5 cellular contexts compared by ENCODE assay signal in genomic region chr1:146948127-146948526, GRCh38. TPM values are rescaled to one million over a fixed set of nuclear protein-coding genes. Genes with fewer than 3 reads are reported as not detected.
DNase-seq lines count a peak whose midpoint lies in the region; ATAC-seq, FAIRE-seq and TF ChIP-seq lines count a peak whose summit lies in the region.
"Not testable (repeated sequence)": the region's sequence is repeated elsewhere in the genome, so short reads cannot be mapped to it uniquely, and the experiment has no call there.

No MANE protein-coding gene starts in this region.

- H3K9ac ChIP-seq in HUES48 (ENCODE audit: low read depth, low read length); K562 (ENCODE audit: insufficient read depth in 1 of 2, low read depth in 2 of 2, low read length in 2 of 2); mesendoderm (ENCODE audit: low read length): not testable (repeated sequence)

- peak; percentile 53 for DNase-seq in WERI-Rb-1
- DNase-seq in K562 (ENCODE audit: extremely low read depth in 1 of 4, low spot score in 3 of 4); hepatocyte (ENCODE audit: low spot score); mesendoderm: not testable (repeated sequence)

- H3K27ac ChIP-seq in HUES48 (ENCODE audit: low read depth, low read length) = peak overlapping the region; percentile 59
- H3K27ac ChIP-seq in WERI-Rb-1 = peak overlapping the region; percentile 52
- H3K27ac ChIP-seq in K562 (ENCODE audit: extremely low read depth, low read depth, low read length) = not testable (repeated sequence)
- peak overlapping the region; percentile 75 for H3K27ac ChIP-seq in hepatocyte
- H3K27ac ChIP-seq in mesendoderm (ENCODE audit: low read depth, low read length) = peak overlapping the region; percentile 57

- not testable (repeated sequence) for H3K4me2 ChIP-seq in K562 (ENCODE audit: insufficient read depth, low read length); hepatocyte; mesendoderm (ENCODE audit: low read length)

- H2BK15ac ChIP-seq in mesendoderm (replicated peaks; ENCODE audit: low read depth) = not testable (repeated sequence)

- not testable (repeated sequence) for H4K8ac ChIP-seq in mesendoderm (ENCODE audit: low read depth, low read length)

- not testable (repeated sequence) for H2BK120ac ChIP-seq in mesendoderm (ENCODE audit: low read depth, low read length)

- H4K5ac ChIP-seq in mesendoderm (ENCODE audit: low read length) = not testable (repeated sequence)

- TF ChIP-seq CTCF in WERI-Rb-1 (IDR thresholded peaks at IDR 0.05; ENCODE audit: low read depth, low read length); K562 (IDR thresholded peaks at IDR 0.05 in 2 of 3, conservative IDR thresholded peaks at IDR 0.05 in 1 of 3; ENCODE audit: insufficient read depth in 2 of 3, low read depth in 1 of 3, low read length in 3 of 3); hepatocyte (IDR thresholded peaks at IDR 0.05; ENCODE audit: poor library complexity): not testable (repeated sequence)

- in situ Hi-C loops in K562 (cut with MboI) = not testable (repeated sequence)

- H3K9me2 ChIP-seq in hepatocyte (replicated peaks; ENCODE audit: insufficient read depth) = not testable (repeated sequence)

- H3K27me3 ChIP-seq in HUES48 (ENCODE audit: control insufficient read depth, insufficient read depth, low read length); WERI-Rb-1 (ENCODE audit: insufficient read depth, low read depth, severe bottlenecking); K562 (ENCODE audit: control insufficient read depth in 2 of 2, insufficient read depth in 2 of 2, low read length in 2 of 2); hepatocyte; mesendoderm (ENCODE audit: insufficient read depth, low read length, poor library complexity): not testable (repeated sequence)

- ATAC-seq in K562 = not testable (repeated sequence)

- BruUV-seq in K562 (replicated peaks; lab: Mats Ljungman, UMichigan) = not testable (repeated sequence)

- CTCF ChIA-PET in K562 (lab: Yijun Ruan, JAX; ENCODE audit: low intra/inter-chr PET ratio) = not testable (repeated sequence)

- not testable (repeated sequence) for H2AK5ac ChIP-seq in mesendoderm (ENCODE audit: low read length)

- FAIRE-seq in K562 (lab: Jason Lieb, UNC) = not testable (repeated sequence)

- not testable (repeated sequence) for H4K20me1 ChIP-seq in K562 (replicated peaks; ENCODE audit: control insufficient read depth, insufficient read depth, low read length); hepatocyte (ENCODE audit: insufficient read depth, poor library complexity, severe bottlenecking)

- H3K79me1 ChIP-seq in mesendoderm (ENCODE audit: low read length) = not testable (repeated sequence)

- H3K79me2 ChIP-seq in K562 (ENCODE audit: control insufficient read depth, insufficient read depth, low read length); hepatocyte; mesendoderm (ENCODE audit: control insufficient read depth, insufficient read depth, low read length): not testable (repeated sequence)

- H3K56ac ChIP-seq in mesendoderm (ENCODE audit: low read length) = not testable (repeated sequence)

- not testable (repeated sequence) for H3K9me1 ChIP-seq in K562 (ENCODE audit: control insufficient read depth, insufficient read depth, low read length)

- not testable (repeated sequence) for TF ChIP-seq RAD21 in K562 (CRISPR knock-in tag; conservative IDR thresholded peaks at IDR 0.05 in 1 of 2, IDR thresholded peaks at IDR 0.05 in 1 of 2)

- not testable (repeated sequence) for H3K4me3 ChIP-seq in HUES48 (ENCODE audit: low read depth, low read length); WERI-Rb-1 (ENCODE audit: low read depth, low read length); K562; hepatocyte; mesendoderm (ENCODE audit: low read length)

- not testable (repeated sequence) for H3K18ac ChIP-seq in mesendoderm (ENCODE audit: low read length)

- not testable (repeated sequence) for H2BK5ac ChIP-seq in mesendoderm (ENCODE audit: low read length)

- H3K4me1 ChIP-seq in HUES48 (ENCODE audit: control insufficient read depth, insufficient read depth, low read length); K562 (replicated peaks in 1 of 2; ENCODE audit: control insufficient read depth in 2 of 2, insufficient read depth in 2 of 2, low read length in 2 of 2); hepatocyte (ENCODE audit: insufficient read depth); mesendoderm (ENCODE audit: control insufficient read depth, low read depth, low read length): not testable (repeated sequence)

- H3K23ac ChIP-seq in mesendoderm (ENCODE audit: low read length) = not testable (repeated sequence)

- TF ChIP-seq POLR2A in K562 (conservative IDR thresholded peaks at IDR 0.05) = not testable (repeated sequence)

- H3K9me3 ChIP-seq in HUES48 (ENCODE audit: control insufficient read depth, insufficient read depth, low read length); WERI-Rb-1 (ENCODE audit: severe bottlenecking); K562 (replicated peaks; ENCODE audit: control insufficient read depth, insufficient read depth, low read depth, low read length); hepatocyte (ENCODE audit: low read depth): not testable (repeated sequence)

- not testable (repeated sequence) for H2AFZ ChIP-seq in K562 (ENCODE audit: low read depth, low read length); hepatocyte

- not testable (repeated sequence) for H3K36me3 ChIP-seq in HUES48 (ENCODE audit: control insufficient read depth, insufficient read depth, low read length); K562 (ENCODE audit: control insufficient read depth, insufficient read depth, low read length); hepatocyte (replicated peaks; ENCODE audit: insufficient read depth, low read depth); mesendoderm (ENCODE audit: control insufficient read depth, insufficient read depth, low read length)
- H3K36me3 ChIP-seq in WERI-Rb-1 = peaks cover 17% of the 10 kb centered on the region

- intact Hi-C loops in K562 (cut with micrococcal nuclease) = not testable (repeated sequence)

- TF ChIP-seq EP300 in K562 (IDR thresholded peaks at IDR 0.05; ENCODE audit: low read length) = not testable (repeated sequence)

- POLR2A ChIA-PET in K562 (lab: Yijun Ruan, JAX) = not testable (repeated sequence)

- not testable (repeated sequence) for H3K4ac ChIP-seq in mesendoderm (ENCODE audit: low read depth, low read length)

- 50% methylated on average over 1 of the region's 4 CpGs for WGBS in K562 (ENCODE audit: insufficient coverage, low coverage, missing lambda C conversion rate)
- 74% methylated on average over 3 of the region's 4 CpGs for WGBS in hepatocyte (ENCODE audit: low lambda C conversion rate, missing lambda C conversion rate)
- no CpG with 5 or more reads among the region's 4 CpGs for WGBS in mesendoderm (ENCODE audit: extremely low coverage, insufficient coverage, low lambda C conversion rate)

TF ChIP-seq in K562, 482 proteins besides CTCF, POLR2A, EP300 and RAD21 (continues in another document):
- TF ChIP-seq DMBX1 (CRISPR knock-in tag; IDR thresholded peaks at IDR 0.05; ENCODE audit: borderline replicate concordance) (peak; percentile 84; the same call in 1 of the 2 replicates), NR2C1 (tag; IDR thresholded peaks at IDR 0.05) (0 out of 2 replicates have a peak, but pooled peaks have one; percentile 30), DDX20 (tag; IDR thresholded peaks at IDR 0.05; ENCODE audit: low read depth) (peak; percentile 61; the same call in 1 of the 2 replicates)
- not testable (repeated sequence) for TF ChIP-seq NR2C1 (IDR thresholded peaks at IDR 0.05)

RNA-seq across cellular contexts. Expression of gene NBPF12, which starts 10.0 kb away (rescaled TPM):
- 33.2 and 60.2 TPM in 2 replicates for total RNA-seq in K562 (2011; cell fraction: chromatin; rRNA removed; ENCODE audit: low replicate concordance)
- total RNA-seq in K562 (2011; cell fraction: nucleolus; rRNA removed) = 13.7 and 16.4 TPM in 2 replicates
- 24.0 and 29.4 TPM in 2 replicates for total RNA-seq in K562 (2011; cell fraction: nucleoplasm; rRNA removed)
- total RNA-seq in K562 (2014; rRNA removed) (5.1 and 7.2 TPM in 2 replicates), K562 (2014; rRNA removed; fragmentation: Illumina TruSeq; extraction: Trizol) (8.2 and 9.2 TPM in 2 replicates), K562 (2015; rRNA removed; fragmentation: Illumina TruSeq; extraction: Trizol) (9.0 and 9.1 TPM in 2 replicates), K562 (2021) (5.5 and 6.7 TPM in 2 replicates), hepatocyte (8.0 and 10.3 TPM in 2 replicates)
- polyA plus RNA-seq in K562 (2011; rRNA removed) (12.1 and 14.5 TPM in 2 replicates), K562 (2014; fragmentation: Illumina TruSeq; extraction: Trizol) (10.7 and 10.9 TPM in 2 replicates), K562 (2014; fragmentation: Nextera tagmentation; extraction: Ambion mirVana) (1 to 10 TPM; 2.4 to 3.0 TPM), K562 (2014; rRNA removed) (7.7 and 9.5 TPM in 2 replicates), hepatocyte (5.5 and 5.6 TPM in 2 replicates)
- polyA plus RNA-seq in K562 (2011; cell fraction: cytosol; rRNA removed) = 3.8 and 5.0 TPM in 2 replicates
- polyA plus RNA-seq in K562 (2011; cell fraction: nucleus; rRNA removed) = 45.2 and 49.7 TPM in 2 replicates
- 7.6 and 9.3 TPM in 2 replicates for polyA plus RNA-seq in K562 (2012)
- 9.4 and 10.3 TPM in 2 replicates for polyA minus RNA-seq in K562 (2011; rRNA and poly(A)+ RNA removed)
- 3.4 and 3.7 TPM in 2 replicates for polyA minus RNA-seq in K562 (2011; cell fraction: cytosol; rRNA and poly(A)+ RNA removed)
- 13.1 and 18.0 TPM in 2 replicates for polyA minus RNA-seq in K562 (2011; cell fraction: nucleus; rRNA and poly(A)+ RNA removed)
- 3.6 TPM for polyA plus RNA-seq in mesendoderm (2013, experiment 1 of 2)
- polyA plus RNA-seq in mesendoderm (2013, experiment 2 of 2) = 3.5 TPM
